11 cellular contexts compared by ENCODE assay signal in genomic region chr2:200575957-200576356, GRCh38. TPM values are rescaled to one million over a fixed set of nuclear protein-coding genes. Genes with fewer than 3 reads are reported as not detected.
DNase-seq lines count a peak whose midpoint lies in the region; ATAC-seq and TF ChIP-seq lines count a peak whose summit lies in the region.
"Had no signal": no experiment of that assay in that cellular context is flagged by ENCODE, and none has a peak within 500 bp of the region (broad histone marks: within the 10 kb centered on the region; RNA-seq: fewer than 3 reads in every experiment).

No MANE protein-coding gene starts in this region.

- no peak for ATAC-seq in thoracic aorta (ENCODE audit: insufficient number of reproducible peaks, low FRiP score, low read depth)

- TF ChIP-seq CTCF in NB4 (IDR thresholded peaks at IDR 0.05; ENCODE audit: low read depth, low read length) (no peak), thoracic aorta (IDR thresholded peaks at IDR 0.05) (peak; percentile 20)

- H3K9me3 ChIP-seq in thoracic aorta = no peaks in the 10 kb centered on the region
- H3K9me3 ChIP-seq in HAP-1 = no peaks in the 10 kb centered on the region
- H3K9me3 ChIP-seq: upper lobe of left lung had no signal

- peaks cover 57% of the 10 kb centered on the region for H3K36me3 Mint-ChIP-seq in activated CD4-positive, alpha-beta T cell treated with anti-CD3 and anti-CD28 coated beads, Interleukin-2, amount 10 ng/mL, durations not matched to agents 7 days and 5 days (ENCODE audit: low read depth)
- peaks cover 48% of the 10 kb centered on the region for H3K36me3 Mint-ChIP-seq in activated CD4-positive, alpha-beta T cell treated with anti-CD3 and anti-CD28 coated beads, Interleukin-2, amount 10 ng/mL, durations not matched to agents 24 days and 14 days (ENCODE audit: low read depth)

- no peak for TF ChIP-seq POLR2A in NB4 (IDR thresholded peaks at IDR 0.05; ENCODE audit: extremely low read depth, insufficient read length)

- intact Hi-C loops in activated CD4-positive, alpha-beta T cell treated with anti-CD3 and anti-CD28 coated beads, Interleukin-2, amount 10 ng/mL, durations not matched to agents 24 days and 14 days (cut with micrococcal nuclease) = loop anchor here (1.0 to 10.0 kb wide), 4 partner anchors 49 to 599 kb away; partner anchors contain the start of genes BZW1 and SGO2

- H3K27ac ChIP-seq in thoracic aorta = no peak overlapping the region
- H3K27ac ChIP-seq: upper lobe of left lung had no signal

- H3K27ac Mint-ChIP-seq in activated CD4-positive, alpha-beta T cell treated with anti-CD3 and anti-CD28 coated beads, Interleukin-2, amount 10 ng/mL, durations not matched to agents 7 days and 5 days = peak overlapping the region; percentile 5
- H3K27ac Mint-ChIP-seq in activated CD4-positive, alpha-beta T cell treated with anti-CD3 and anti-CD28 coated beads, Interleukin-2, amount 10 ng/mL, durations not matched to agents 24 days and 14 days = no peak overlapping the region

- H3K4me3 ChIP-seq in NB4 (ENCODE audit: low read depth, low read length) (no peak overlapping the region), thoracic aorta (no peak overlapping the region), HAP-1 (no peak overlapping the region)
- H3K4me3 ChIP-seq: upper lobe of left lung had no signal

- H3K4me3 Mint-ChIP-seq in activated CD4-positive, alpha-beta T cell treated with anti-CD3 and anti-CD28 coated beads, Interleukin-2, amount 10 ng/mL, durations not matched to agents 7 days and 5 days = no peak overlapping the region
- no peak overlapping the region for H3K4me3 Mint-ChIP-seq in activated CD4-positive, alpha-beta T cell treated with anti-CD3 and anti-CD28 coated beads, Interleukin-2, amount 10 ng/mL, durations not matched to agents 24 days and 14 days

- DNase-seq in activated CD4-positive, alpha-beta T cell treated with anti-CD3 and anti-CD28 coated beads, Interleukin-2, amount 10 ng/mL, durations not matched to agents 7 days and 5 days = no peak
- DNase-seq in activated CD4-positive, alpha-beta T cell treated with anti-CD3 and anti-CD28 coated beads, Interleukin-2, amount 10 ng/mL, durations not matched to agents 24 days and 14 days = no peak
- DNase-seq in NB4 (ENCODE audit: low read depth) (peak; percentile 15), dedifferentiated amniotic fluid mesenchymal stem cell (ENCODE audit: extremely low spot score) (peak; percentile 32), thoracic aorta (ENCODE audit: low spot score) (no peak), putamen (ENCODE audit: low spot score) (no peak), ureter (ENCODE audit: low spot score) (no peak), HAP-1 (ENCODE audit: low spot score in 2 of 2) (no peak)
- DNase-seq: activated CD8-positive, alpha-beta memory T cell treated with anti-CD3 and anti-CD28 coated beads, Interleukin-2, amount 50 U/mL, for 48 hours; NCI-H1694 treated with DMSO at 0.1 percent for 48 hours; upper lobe of left lung had no signal

- H3K27me3 ChIP-seq in thoracic aorta (replicated peaks; ENCODE audit: insufficient read depth) = no peaks in the 10 kb centered on the region
- H3K27me3 ChIP-seq in HAP-1 (ENCODE audit: low read depth) = no peaks in the 10 kb centered on the region
- H3K27me3 ChIP-seq: upper lobe of left lung had no signal

- no peaks in the 10 kb centered on the region for H3K27me3 Mint-ChIP-seq in activated CD4-positive, alpha-beta T cell treated with anti-CD3 and anti-CD28 coated beads, Interleukin-2, amount 10 ng/mL, durations not matched to agents 7 days and 5 days
- no peaks in the 10 kb centered on the region for H3K27me3 Mint-ChIP-seq in activated CD4-positive, alpha-beta T cell treated with anti-CD3 and anti-CD28 coated beads, Interleukin-2, amount 10 ng/mL, durations not matched to agents 24 days and 14 days

- POLR2A ChIA-PET in activated CD4-positive, alpha-beta T cell treated with anti-CD3 and anti-CD28 coated beads, Interleukin-2, amount 10 ng/mL, durations not matched to agents 7 days and 5 days (lab: Charles Lee) = no interaction called here

- no peaks in the 10 kb centered on the region for H3K9me3 Mint-ChIP-seq in activated CD4-positive, alpha-beta T cell treated with anti-CD3 and anti-CD28 coated beads, Interleukin-2, amount 10 ng/mL, durations not matched to agents 7 days and 5 days
- no peaks in the 10 kb centered on the region for H3K9me3 Mint-ChIP-seq in activated CD4-positive, alpha-beta T cell treated with anti-CD3 and anti-CD28 coated beads, Interleukin-2, amount 10 ng/mL, durations not matched to agents 24 days and 14 days

- peaks cover 20% of the 10 kb centered on the region for H3K4me1 Mint-ChIP-seq in activated CD4-positive, alpha-beta T cell treated with anti-CD3 and anti-CD28 coated beads, Interleukin-2, amount 10 ng/mL, durations not matched to agents 7 days and 5 days
- peaks cover 16% of the 10 kb centered on the region for H3K4me1 Mint-ChIP-seq in activated CD4-positive, alpha-beta T cell treated with anti-CD3 and anti-CD28 coated beads, Interleukin-2, amount 10 ng/mL, durations not matched to agents 24 days and 14 days

- in situ Hi-C loops in HAP-1 (cut with MboI; ENCODE audit: low sequenced_read_pairs) = no loop called here

- no peaks in the 10 kb centered on the region for H3K4me1 ChIP-seq in thoracic aorta (ENCODE audit: control insufficient read depth in 1 of 2, low read depth in 2 of 2)
- H3K4me1 ChIP-seq in HAP-1 = no peaks in the 10 kb centered on the region
- H3K4me1 ChIP-seq: upper lobe of left lung had no signal

- H3K36me3 ChIP-seq in thoracic aorta (no peaks in the 10 kb centered on the region), HAP-1 (replicated peaks) (peaks cover 8% of the 10 kb centered on the region)
- H3K36me3 ChIP-seq: upper lobe of left lung had no signal

- CTCF ChIA-PET in activated CD4-positive, alpha-beta T cell treated with anti-CD3 and anti-CD28 coated beads, Interleukin-2, amount 10 ng/mL, durations not matched to agents 7 days and 5 days (lab: Charles Lee) = no interaction called here

RNA-seq across cellular contexts. Expression of gene AOX1, which starts 9.9 kb away (rescaled TPM):
- under 1 TPM; 0.19 to 0.22 TPM for total RNA-seq in activated CD4-positive, alpha-beta T cell treated with anti-CD3 and anti-CD28 coated beads, Interleukin-2, amount 10 ng/mL, durations not matched to agents 7 days and 5 days
- total RNA-seq in activated CD4-positive, alpha-beta T cell treated with anti-CD3 and anti-CD28 coated beads, Interleukin-2, amount 10 ng/mL, durations not matched to agents 24 days and 14 days = 0.26 TPM in 1 of 2 replicates, not detected in the other
- total RNA-seq in thoracic aorta (10 to 100 TPM; 56.1 to 69.9 TPM), ureter (56.6 TPM)

RNA-seq across cellular contexts. Expression of gene SGO2, which starts 50.0 kb away (rescaled TPM):
- 10 to 100 TPM; 47.7 to 55.2 TPM for total RNA-seq in activated CD4-positive, alpha-beta T cell treated with anti-CD3 and anti-CD28 coated beads, Interleukin-2, amount 10 ng/mL, durations not matched to agents 7 days and 5 days
- total RNA-seq in activated CD4-positive, alpha-beta T cell treated with anti-CD3 and anti-CD28 coated beads, Interleukin-2, amount 10 ng/mL, durations not matched to agents 24 days and 14 days = 25.7 and 27.2 TPM in 2 replicates
- total RNA-seq in thoracic aorta (1 to 10 TPM in 1 of 2 donors, under 1 TPM in 1; 0.54 to 2.6 TPM), ureter (1.7 TPM)

Comparison
In these comparisons a context has a peak if more than half of its experiments do, and no peak if none do; other contexts are left out.
1. DNase-seq: peak in NB4 (single experiment) and dedifferentiated amniotic fluid mesenchymal stem cell (single experiment); none in activated CD4-positive, alpha-beta T cell treated with anti-CD3 and anti-CD28 coated beads, Interleukin-2, amount 10 ng/mL, durations not matched to agents 7 days and 5 days (single experiment), activated CD4-positive, alpha-beta T cell treated with anti-CD3 and anti-CD28 coated beads, Interleukin-2, amount 10 ng/mL, durations not matched to agents 24 days and 14 days (single experiment), thoracic aorta (single experiment), putamen (single experiment), ureter (single experiment) and HAP-1 (0 of 2).
2. RNA of gene AOX1, which starts 9.9 kb away (total RNA-seq): 56.1 to 69.9 TPM in thoracic aorta and 56.6 TPM in ureter (single experiment); 0.26 TPM in activated CD4-positive, alpha-beta T cell treated with anti-CD3 and anti-CD28 coated beads, Interleukin-2, amount 10 ng/mL, durations not matched to agents 24 days and 14 days and 0.19 to 0.22 TPM in activated CD4-positive, alpha-beta T cell treated with anti-CD3 and anti-CD28 coated beads, Interleukin-2, amount 10 ng/mL, durations not matched to agents 7 days and 5 days; every median in the first group is over 10 times any median in the second.